Comparison of ENCODE assay signal across 1 cellular context in the genomic region with DNA sequence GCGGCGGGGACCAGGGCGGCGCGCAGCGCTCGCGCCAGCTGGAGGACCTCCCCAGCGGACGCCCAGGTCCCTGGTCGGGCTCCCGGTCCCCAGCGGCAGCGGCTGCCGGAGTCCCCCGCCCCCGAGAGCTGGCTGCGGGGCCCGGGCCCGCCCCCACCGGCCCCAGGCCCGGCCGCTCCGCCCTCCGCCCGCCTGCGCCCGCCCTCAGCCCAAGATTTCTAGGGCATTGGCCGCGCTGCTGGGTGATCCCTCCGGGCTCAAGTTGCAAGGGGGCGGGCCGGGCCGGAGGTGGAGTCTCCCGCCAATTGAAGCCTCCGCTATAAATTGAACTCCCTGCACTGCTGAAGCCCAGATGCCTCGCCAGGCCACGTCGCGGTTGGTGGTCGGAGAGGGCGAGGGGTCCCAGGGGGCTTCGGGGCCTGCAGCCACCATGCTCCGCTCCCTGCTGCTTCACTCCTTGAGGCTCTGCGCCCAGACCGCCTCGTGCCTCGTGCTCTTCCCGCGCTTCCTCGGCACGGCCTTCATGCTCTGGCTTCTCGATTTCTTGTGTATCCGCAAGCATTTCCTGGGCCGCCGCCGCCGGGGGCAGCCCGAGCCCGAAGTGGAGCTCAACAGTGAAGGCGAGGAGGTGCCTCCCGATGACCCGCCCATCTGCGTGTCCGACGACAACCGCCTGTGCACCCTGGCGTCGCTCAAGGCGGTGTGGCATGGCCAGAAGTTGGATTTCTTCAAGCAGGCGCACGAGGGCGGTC.
TF ChIP-seq lines count a peak whose summit lies in the region.

TSS of gene DIO3 (plus strand) at position 351 of the 752 bp plus-strand sequence.

TF ChIP-seq in HepG2, 621 proteins besides CTCF, POLR2A, EP300 and RAD21:
- TF ChIP-seq ZBED4 (CRISPR knock-in tag; IDR thresholded peaks at IDR 0.05; ENCODE audit: borderline replicate concordance) (no peak), RBAK (CRISPR knock-in tag; IDR thresholded peaks at IDR 0.05) (no peak), ZNF224 (CRISPR knock-in tag; IDR thresholded peaks at IDR 0.05) (no peak), KLF11 (CRISPR knock-in tag; IDR thresholded peaks at IDR 0.05) (no peak), PRMT3 (CRISPR knock-in tag; IDR thresholded peaks at IDR 0.05; ENCODE audit: borderline replicate concordance, low read depth) (no peak), IKZF4 (CRISPR knock-in tag; IDR thresholded peaks at IDR 0.05; ENCODE audit: borderline replicate concordance, low read depth, not compliant biosample characterization) (no peak), ZNF674 (CRISPR knock-in tag; IDR thresholded peaks at IDR 0.05; ENCODE audit: low read depth) (no peak), ZFP36L1 (CRISPR knock-in tag; IDR thresholded peaks at IDR 0.05) (no peak)
TF ChIP-seq in HepG2: peak in this region for 0.
